In genomic region chr12:96578526-96579125, GRCh38 we compare ENCODE assay signal across 9 cellular contexts.
DNase-seq lines count a peak whose midpoint lies in the region; ATAC-seq and TF ChIP-seq lines count a peak whose summit lies in the region.
"Had no signal": no experiment of that assay in that cellular context is flagged by ENCODE, and none has a peak within 500 bp of the region (broad histone marks: within the 10 kb centered on the region; RNA-seq: fewer than 3 reads in every experiment).

No MANE protein-coding gene starts in this region.

- no peaks in the 10 kb centered on the region for H3K4me1 ChIP-seq in left lung
- no peaks in the 10 kb centered on the region for H3K4me1 ChIP-seq in uterus
- H3K4me1 ChIP-seq: BLaER1 had no signal

- intact Hi-C loops in left lung (cut with DNase I) = loop anchor here in 1 of 2 donors (10.0 kb wide), 1 partner anchor 736 kb away; no protein-coding TSS in a partner anchor
- intact Hi-C loops in uterus (cut with DNase I; ENCODE audit: low total_unique reads) = no loop called here

- in situ Hi-C loops in brain microvascular endothelial cell (cut with HindIII; ENCODE audit: low pct_ligation_motif_present, low sequenced_read_pairs) = no loop called here

- H3K4me3 ChIP-seq in brain microvascular endothelial cell (ENCODE audit: low read depth, low read length) = no peak overlapping the region
- no peak overlapping the region for H3K4me3 ChIP-seq in left lung
- no peak overlapping the region for H3K4me3 ChIP-seq in uterus
- H3K4me3 ChIP-seq: BLaER1 had no signal

- H3K9me3 ChIP-seq in left lung (no peaks in the 10 kb centered on the region), uterus (no peaks in the 10 kb centered on the region)
- H3K9me3 ChIP-seq: BLaER1 had no signal

- H3K27ac ChIP-seq in brain microvascular endothelial cell (no peak overlapping the region), left lung (no peak overlapping the region), uterus (no peak overlapping the region)
- H3K27ac ChIP-seq: BLaER1 had no signal

- ATAC-seq in GM21528 (IDR thresholded peaks at IDR 0.05; ENCODE audit: low FRiP score, unreplicated experiment) = peak; percentile 88
- peak; percentile 85 for ATAC-seq in left lung

- DNase-seq in NCI-H1436 (lab: John Stamatoyannopoulos, UW) (peak; percentile 72), NCI-H1436 treated with DMSO at 0.1 percent for 48 hours (lab: John Stamatoyannopoulos, UW) (no peak), HPDE6-E6E7 (ENCODE audit: extremely low spot score) (peak; percentile 29), NCI-H69 (lab: John Stamatoyannopoulos, UW) (peak; percentile 84), brain microvascular endothelial cell (no peak), left lung (no peak), uterus (no peak)

- H3K27me3 ChIP-seq in brain microvascular endothelial cell (replicated peaks) = no peaks in the 10 kb centered on the region
- no peaks in the 10 kb centered on the region for H3K27me3 ChIP-seq in left lung
- no peaks in the 10 kb centered on the region for H3K27me3 ChIP-seq in uterus
- H3K27me3 ChIP-seq: BLaER1 had no signal

- H3K36me3 ChIP-seq in brain microvascular endothelial cell (replicated peaks) = no peaks in the 10 kb centered on the region
- no peaks in the 10 kb centered on the region for H3K36me3 ChIP-seq in left lung
- H3K36me3 ChIP-seq in uterus = no peaks in the 10 kb centered on the region
- H3K36me3 ChIP-seq: BLaER1 had no signal

- TF ChIP-seq CTCF in brain microvascular endothelial cell (IDR thresholded peaks at IDR 0.05; ENCODE audit: low read depth, low read length, missing control alignments) = peak; percentile 44
- peak; percentile 38 to 53 for TF ChIP-seq CTCF in left lung (IDR thresholded peaks at IDR 0.05)
- peak; percentile 48 to 60 (median 55) for TF ChIP-seq CTCF in uterus (IDR thresholded peaks at IDR 0.05)

- TF ChIP-seq POLR2A in uterus (IDR thresholded peaks at IDR 0.05) = no peak

Comparison
In these comparisons a context has a peak if more than half of its experiments do, and no peak if none do; other contexts are left out.
1. DNase-seq: peak in NCI-H1436 (single experiment), HPDE6-E6E7 (single experiment) and NCI-H69 (single experiment); none in NCI-H1436 treated with DMSO at 0.1 percent for 48 hours (single experiment), brain microvascular endothelial cell (single experiment), left lung (0 of 2) and uterus (0 of 2).
2. Peak in every context shown above with its lines, with median percentiles within 50 percentile points of each other: CTCF ChIP-seq.